1 cellular context compared by ENCODE assay signal in the genomic region with DNA sequence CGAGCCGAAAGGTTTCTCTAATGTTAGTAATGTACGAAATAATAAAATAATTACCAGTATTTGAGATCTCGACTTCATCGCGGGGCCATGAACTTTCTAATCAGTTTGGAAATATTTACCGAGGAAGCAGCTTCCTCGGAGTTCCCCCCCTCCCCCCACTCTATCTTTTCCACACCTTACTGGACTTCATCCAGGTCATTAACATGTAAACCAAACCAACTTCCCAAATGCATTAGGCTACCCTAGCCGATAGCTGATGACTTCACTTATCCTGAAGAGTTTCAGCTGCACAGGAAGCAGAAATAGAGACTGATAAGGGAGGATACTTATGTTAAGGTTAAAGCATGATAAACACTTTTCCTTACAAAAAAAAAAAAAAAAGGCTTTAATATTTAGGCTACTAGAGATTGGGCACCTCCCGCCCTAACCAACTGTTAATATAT.
TF ChIP-seq lines count a peak whose summit lies in the region.

No MANE protein-coding gene starts in this region.

TF ChIP-seq in WTC11, 78 proteins besides CTCF, POLR2A, EP300 and RAD21 (continued from another document):
- TF ChIP-seq SMAD4 (CRISPR knock-in tag; IDR thresholded peaks at IDR 0.05): no peak
- no peak for TF ChIP-seq TEAD1 (CRISPR knock-in tag; IDR thresholded peaks at IDR 0.05)
- TF ChIP-seq, protein P1, sequence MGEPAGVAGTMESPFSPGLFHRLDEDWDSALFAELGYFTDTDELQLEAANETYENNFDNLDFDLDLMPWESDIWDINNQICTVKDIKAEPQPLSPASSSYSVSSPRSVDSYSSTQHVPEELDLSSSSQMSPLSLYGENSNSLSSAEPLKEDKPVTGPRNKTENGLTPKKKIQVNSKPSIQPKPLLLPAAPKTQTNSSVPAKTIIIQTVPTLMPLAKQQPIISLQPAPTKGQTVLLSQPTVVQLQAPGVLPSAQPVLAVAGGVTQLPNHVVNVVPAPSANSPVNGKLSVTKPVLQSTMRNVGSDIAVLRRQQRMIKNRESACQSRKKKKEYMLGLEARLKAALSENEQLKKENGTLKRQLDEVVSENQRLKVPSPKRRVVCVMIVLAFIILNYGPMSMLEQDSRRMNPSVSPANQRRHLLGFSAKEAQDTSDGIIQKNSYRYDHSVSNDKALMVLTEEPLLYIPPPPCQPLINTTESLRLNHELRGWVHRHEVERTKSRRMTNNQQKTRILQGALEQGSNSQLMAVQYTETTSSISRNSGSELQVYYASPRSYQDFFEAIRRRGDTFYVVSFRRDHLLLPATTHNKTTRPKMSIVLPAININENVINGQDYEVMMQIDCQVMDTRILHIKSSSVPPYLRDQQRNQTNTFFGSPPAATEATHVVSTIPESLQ (CRISPR knock-in tag; IDR thresholded peaks at IDR 0.05): no peak
- TF ChIP-seq, protein P2, sequence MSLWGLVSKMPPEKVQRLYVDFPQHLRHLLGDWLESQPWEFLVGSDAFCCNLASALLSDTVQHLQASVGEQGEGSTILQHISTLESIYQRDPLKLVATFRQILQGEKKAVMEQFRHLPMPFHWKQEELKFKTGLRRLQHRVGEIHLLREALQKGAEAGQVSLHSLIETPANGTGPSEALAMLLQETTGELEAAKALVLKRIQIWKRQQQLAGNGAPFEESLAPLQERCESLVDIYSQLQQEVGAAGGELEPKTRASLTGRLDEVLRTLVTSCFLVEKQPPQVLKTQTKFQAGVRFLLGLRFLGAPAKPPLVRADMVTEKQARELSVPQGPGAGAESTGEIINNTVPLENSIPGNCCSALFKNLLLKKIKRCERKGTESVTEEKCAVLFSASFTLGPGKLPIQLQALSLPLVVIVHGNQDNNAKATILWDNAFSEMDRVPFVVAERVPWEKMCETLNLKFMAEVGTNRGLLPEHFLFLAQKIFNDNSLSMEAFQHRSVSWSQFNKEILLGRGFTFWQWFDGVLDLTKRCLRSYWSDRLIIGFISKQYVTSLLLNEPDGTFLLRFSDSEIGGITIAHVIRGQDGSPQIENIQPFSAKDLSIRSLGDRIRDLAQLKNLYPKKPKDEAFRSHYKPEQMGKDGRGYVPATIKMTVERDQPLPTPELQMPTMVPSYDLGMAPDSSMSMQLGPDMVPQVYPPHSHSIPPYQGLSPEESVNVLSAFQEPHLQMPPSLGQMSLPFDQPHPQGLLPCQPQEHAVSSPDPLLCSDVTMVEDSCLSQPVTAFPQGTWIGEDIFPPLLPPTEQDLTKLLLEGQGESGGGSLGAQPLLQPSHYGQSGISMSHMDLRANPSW (CRISPR knock-in tag; conservative IDR thresholded peaks at IDR 0.05; ENCODE audit: low read depth): no peak
